ENCODE assay signal across 12 cellular contexts in the genomic region with DNA sequence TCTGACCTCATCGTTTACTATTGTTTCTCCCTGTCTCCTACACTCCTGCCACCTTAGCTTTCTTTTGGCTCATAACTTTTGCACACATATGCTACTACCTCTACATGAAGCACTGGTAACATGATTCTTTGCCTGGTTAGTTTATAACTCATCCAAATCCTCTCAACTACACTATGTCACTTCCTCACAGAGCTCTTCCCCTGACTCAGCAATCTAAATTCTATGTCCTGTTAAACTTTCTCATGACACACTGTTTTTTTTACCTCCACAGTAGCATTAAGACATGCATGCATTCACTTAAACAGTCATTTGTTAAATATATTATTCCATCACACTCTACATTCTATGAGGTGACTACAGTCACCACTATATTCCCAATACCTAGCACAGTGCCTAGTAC. TPM values are rescaled to one million over a fixed set of nuclear protein-coding genes. Genes with fewer than 3 reads are reported as not detected.
DNase-seq lines count a peak whose midpoint lies in the region; ATAC-seq, FAIRE-seq and TF ChIP-seq lines count a peak whose summit lies in the region.
"Had no signal": no experiment of that assay in that cellular context is flagged by ENCODE, and none has a peak within 500 bp of the region (broad histone marks: within the 10 kb centered on the region; RNA-seq: fewer than 3 reads in every experiment).

No MANE protein-coding gene starts in this region.

- H3F3A ChIP-seq in GM23248 (ENCODE audit: insufficient read depth), result peaks cover 25% of the 10 kb centered on the region

- peaks cover 23% of the 10 kb centered on the region for H3K4me1 ChIP-seq in GM23248 (ENCODE audit: insufficient read depth)
- H3K4me1 ChIP-seq in pancreas, result no peaks in the 10 kb centered on the region

- no peak for FAIRE-seq in pancreas (lab: Jason Lieb, UNC)
- FAIRE-seq: GM12892 had no signal

- intact Hi-C loops in dendritic cell treated with granulocyte-macrophage colony-stimulating factor and Interleukin-4, amounts not matched to agents 40 ng/mL and 50 ng/mL, for 4 days (cut with micrococcal nuclease), result no loop called here
- intact Hi-C loops in pancreas (cut with DNase I), result no loop called here

- H3K9me2 ChIP-seq in GM23248 (ENCODE audit: insufficient read depth), result no peaks in the 10 kb centered on the region

- no peak overlapping the region for H2AFZ ChIP-seq in GM23248

- H3K27ac ChIP-seq in GM23248 (peak overlapping the region; percentile 74), pancreas (no peak overlapping the region)
- H3K27ac ChIP-seq: suprapubic skin had no signal

- peaks cover 100% of the 10 kb centered on the region for H3K79me2 ChIP-seq in GM23248 (ENCODE audit: insufficient read depth)

- no peak overlapping the region for H3K4me2 ChIP-seq in GM23248 (ENCODE audit: unreplicated experiment)

- peaks cover 13% of the 10 kb centered on the region; the same call in 1 of the 2 replicates for H4K20me1 ChIP-seq in GM23248 (ENCODE audit: insufficient read depth)

- peak overlapping the region; percentile 14 for H3K27ac Mint-ChIP-seq in dendritic cell treated with granulocyte-macrophage colony-stimulating factor and Interleukin-4, amounts not matched to agents 40 ng/mL and 50 ng/mL, for 4 days

- DNase-seq in GM23248 (peak; percentile 83), OCI-M1 (lab: John Stamatoyannopoulos, UW) (peak; percentile 43), pancreas (no peak), cerebellar cortex (ENCODE audit: low spot score) (no peak), NCI-H1417 treated with DMSO at 0.1 percent for 48 hours (lab: John Stamatoyannopoulos, UW) (no peak)
- DNase-seq: activated naive CD4-positive, alpha-beta T cell; NCI-H1092 treated with DMSO at 0.1 percent for 48 hours; stimulated activated CD4-positive, alpha-beta T cell treated with anti-CD3 and anti-CD28 coated beads, Interleukin-12 subunit alpha, Interleukin-12 subunit beta, amount 100 ng/mL, for 4 hours had no signal

- in situ Hi-C loops in GM23248 (cut with MboI), result no loop called here

- H3K4me3 Mint-ChIP-seq in dendritic cell treated with granulocyte-macrophage colony-stimulating factor and Interleukin-4, amounts not matched to agents 40 ng/mL and 50 ng/mL, for 4 days, result no peak overlapping the region

- H3K27me3 ChIP-seq in GM23248 (replicated peaks; ENCODE audit: insufficient read depth), result no peaks in the 10 kb centered on the region
- H3K27me3 ChIP-seq in pancreas, result no peaks in the 10 kb centered on the region
- H3K27me3 ChIP-seq: suprapubic skin had no signal

- no peaks in the 10 kb centered on the region for H3K9me3 Mint-ChIP-seq in dendritic cell treated with granulocyte-macrophage colony-stimulating factor and Interleukin-4, amounts not matched to agents 40 ng/mL and 50 ng/mL, for 4 days

- H3K9ac ChIP-seq in GM23248, result no peak overlapping the region

- H3K9me3 ChIP-seq in GM23248 (ENCODE audit: low read depth) (no peaks in the 10 kb centered on the region), pancreas (no peaks in the 10 kb centered on the region)
- H3K9me3 ChIP-seq: suprapubic skin had no signal

- 100% methylated on average over 1 of the region's 1 CpG for WGBS in GM23248 (ENCODE audit: low coverage in 1 of 2, low lambda C conversion rate in 2 of 2, missing lambda C conversion rate in 2 of 2), 2 experiments
- WGBS in pancreas, 2 donors, result 72 to 86% methylated on average over 1 of the region's 1 CpG

- ATAC-seq in pancreas (peak in 3 of 4 donors; percentile 35 to 42 (median 41)), HG02610 (IDR thresholded peaks at IDR 0.05; ENCODE audit: unreplicated experiment) (no peak)

- H3K4me1 Mint-ChIP-seq in dendritic cell treated with granulocyte-macrophage colony-stimulating factor and Interleukin-4, amounts not matched to agents 40 ng/mL and 50 ng/mL, for 4 days (ENCODE audit: low read depth), result peaks cover 12% of the 10 kb centered on the region

- H3K36me3 Mint-ChIP-seq in dendritic cell treated with granulocyte-macrophage colony-stimulating factor and Interleukin-4, amounts not matched to agents 40 ng/mL and 50 ng/mL, for 4 days (ENCODE audit: low read depth), result peaks cover 19% of the 10 kb centered on the region

- TF ChIP-seq CTCF in pancreas (IDR thresholded peaks at IDR 0.05), result no peak

- no peaks in the 10 kb centered on the region for H3K27me3 Mint-ChIP-seq in dendritic cell treated with granulocyte-macrophage colony-stimulating factor and Interleukin-4, amounts not matched to agents 40 ng/mL and 50 ng/mL, for 4 days

- H3K36me3 ChIP-seq in GM23248 (ENCODE audit: low read depth) (0 out of 2 replicates have a peak, but pooled peaks cover 6% of the 10 kb centered on the region), pancreas (no peaks in the 10 kb centered on the region)

- H3K4me3 ChIP-seq in GM23248 (no peak overlapping the region), pancreas (no peak overlapping the region)
- H3K4me3 ChIP-seq: suprapubic skin had no signal

RNA-seq across cellular contexts. Expression of a gene that starts 19.7 kb away (rescaled TPM):
- total RNA-seq in GM23248 (2014; rRNA removed; shearing (Covaris generic)), result 30.6 and 57.5 TPM in 2 replicates
- polyA plus RNA-seq in GM23248 (2016; fragmentation: Nextera tagmentation; extraction: Ambion mirVana), result 39.3 and 41.7 TPM in 2 replicates
- total RNA-seq in pancreas, result 10 to 100 TPM; 16.9 to 29.6 (median 19.0) TPM
- polyA plus RNA-seq in pancreas, result 1 to 10 TPM; 4.0 to 7.2 TPM

Comparison
In these comparisons a context has a peak if more than half of its experiments do, and no peak if none do; other contexts are left out.
1. DNase-seq: peak in GM23248 (single experiment) and OCI-M1 (single experiment); none in pancreas (0 of 6), cerebellar cortex (single experiment) and NCI-H1417 treated with DMSO at 0.1 percent for 48 hours (single experiment).